8 cellular contexts compared by ENCODE assay signal in genomic region chr20:5835870-5836269, GRCh38.
A peak's percentile ranks its signal among the peaks of the same experiment; 100 is the strongest.
DNase-seq lines count a peak whose midpoint lies in the region; ATAC-seq lines count a peak whose summit lies in the region.

No MANE protein-coding gene starts in this region.

- H3K9me3 Mint-ChIP-seq in T-helper 2 cell treated with Interferon-gamma antibody and Interleukin-4, amounts not matched to agents 5 μg/mL and 100 μg/mL, for 36 hours = no peaks in the 10 kb centered on the region

- peak overlapping the region; percentile 50 for H3K4me3 Mint-ChIP-seq in T-helper 2 cell treated with Interferon-gamma antibody and Interleukin-4, amounts not matched to agents 5 μg/mL and 100 μg/mL, for 36 hours

- H3K27me3 Mint-ChIP-seq in T-helper 2 cell treated with Interferon-gamma antibody and Interleukin-4, amounts not matched to agents 5 μg/mL and 100 μg/mL, for 36 hours (ENCODE audit: low read depth) = no peaks in the 10 kb centered on the region

- peaks cover 26% of the 10 kb centered on the region for H3K4me1 Mint-ChIP-seq in T-helper 2 cell treated with Interferon-gamma antibody and Interleukin-4, amounts not matched to agents 5 μg/mL and 100 μg/mL, for 36 hours (ENCODE audit: low read depth)

- peaks cover 3% of the 10 kb centered on the region for H3K36me3 Mint-ChIP-seq in T-helper 2 cell treated with Interferon-gamma antibody and Interleukin-4, amounts not matched to agents 5 μg/mL and 100 μg/mL, for 36 hours (ENCODE audit: low read depth)

- intact Hi-C loops in sciatic nerve (cut with DNase I) = no loop called here

- H3K27ac Mint-ChIP-seq in T-helper 2 cell treated with Interferon-gamma antibody and Interleukin-4, amounts not matched to agents 5 μg/mL and 100 μg/mL, for 36 hours = peak overlapping the region; percentile 67

- peak; percentile 19 for DNase-seq in NCI-H2227 (lab: John Stamatoyannopoulos, UW; ENCODE audit: unreplicated experiment)
- no peak for DNase-seq in NCI-H2227 treated with DMSO at 0.1 percent for 48 hours (lab: John Stamatoyannopoulos, UW)
- DNase-seq in T-helper 2 cell treated with Interferon-gamma antibody and Interleukin-4, amounts not matched to agents 5 μg/mL and 100 μg/mL, for 36 hours (ENCODE audit: low spot score) = no peak
- peak; percentile 36 for DNase-seq in fibroblast of gingiva (ENCODE audit: low read depth)
- no peak for DNase-seq in sciatic nerve (ENCODE audit: low spot score)
- DNase-seq in NCI-H1092 (lab: John Stamatoyannopoulos, UW) = no peak
- no peak for DNase-seq in stimulated activated CD8-positive, alpha-beta memory T cell treated with anti-CD3 and anti-CD28 coated beads, Interleukin-4, amount 100 ng/mL, for 48 hours

- ATAC-seq in sciatic nerve = peak; percentile 78
- no peak for ATAC-seq in HG02798 (IDR thresholded peaks at IDR 0.05; ENCODE audit: poor library complexity, unreplicated experiment)

Comparison
In these comparisons a context has a peak if more than half of its experiments do, and no peak if none do; other contexts are left out.
1. DNase-seq: peak in NCI-H2227 (single experiment) and fibroblast of gingiva (single experiment); none in NCI-H2227 treated with DMSO at 0.1 percent for 48 hours (single experiment), T-helper 2 cell treated with Interferon-gamma antibody and Interleukin-4, amounts not matched to agents 5 μg/mL and 100 μg/mL, for 36 hours (single experiment), sciatic nerve (single experiment), NCI-H1092 (single experiment) and stimulated activated CD8-positive, alpha-beta memory T cell treated with anti-CD3 and anti-CD28 coated beads, Interleukin-4, amount 100 ng/mL, for 48 hours (single experiment).